1 cellular context compared by ENCODE assay signal in genomic region chr22:32175751-32176644, GRCh38.
TF ChIP-seq lines count a peak whose summit lies in the region.

No MANE protein-coding gene starts in this region.

TF ChIP-seq in WTC11, 78 proteins besides CTCF, POLR2A, EP300 and RAD21 (continued from another document):
- peak; percentile 86; the same call in 1 of the 2 replicates for TF ChIP-seq E2F1 (CRISPR knock-in tag; IDR thresholded peaks at IDR 0.05)
- TF ChIP-seq ZNF281 (CRISPR knock-in tag; IDR thresholded peaks at IDR 0.05), result 0 out of 2 replicates have a peak, but pooled peaks have one; percentile 45
- no peak for TF ChIP-seq E2F4 (CRISPR knock-in tag; IDR thresholded peaks at IDR 0.05; ENCODE audit: borderline replicate concordance, low read depth)
- TF ChIP-seq CREB1 (CRISPR knock-in tag; IDR thresholded peaks at IDR 0.05), result 0 out of 2 replicates have a peak, but pooled peaks have one; percentile 63
- TF ChIP-seq OVOL2 (CRISPR knock-in tag; IDR thresholded peaks at IDR 0.05; ENCODE audit: borderline replicate concordance), result no peak
- TF ChIP-seq ZNF396 (CRISPR knock-in tag; IDR thresholded peaks at IDR 0.05; ENCODE audit: borderline replicate concordance), result no peak
- no peak for TF ChIP-seq PRRX2 (CRISPR knock-in tag; IDR thresholded peaks at IDR 0.05)
- no peak; the same call in 1 of the 2 replicates for TF ChIP-seq TCF7 (CRISPR knock-in tag; IDR thresholded peaks at IDR 0.05; ENCODE audit: low read depth)
- 0 out of 2 replicates have a peak, but pooled peaks have one; percentile 46 for TF ChIP-seq ZNF232 (CRISPR knock-in tag; IDR thresholded peaks at IDR 0.05)
- TF ChIP-seq USF1 (CRISPR knock-in tag; IDR thresholded peaks at IDR 0.05), result peak; percentile 57; the same call in 1 of the 2 replicates
- TF ChIP-seq ZNF423 (CRISPR knock-in tag; IDR thresholded peaks at IDR 0.05), result no peak
- TF ChIP-seq FOXP1 (CRISPR knock-in tag; IDR thresholded peaks at IDR 0.05; ENCODE audit: borderline replicate concordance), result peak; percentile 69
- TF ChIP-seq HMGXB4 (CRISPR knock-in tag; IDR thresholded peaks at IDR 0.05), result peak; percentile 80; the same call in 1 of the 2 replicates
- TF ChIP-seq NFE2L1 (CRISPR knock-in tag; IDR thresholded peaks at IDR 0.05), result 0 out of 2 replicates have a peak, but pooled peaks have one; percentile 5
- no peak for TF ChIP-seq ELF4 (CRISPR knock-in tag; IDR thresholded peaks at IDR 0.05; ENCODE audit: low read depth)
- no peak for TF ChIP-seq EMX1 (CRISPR knock-in tag; IDR thresholded peaks at IDR 0.05)
- TF ChIP-seq TP53 (CRISPR knock-in tag; IDR thresholded peaks at IDR 0.05), result no peak
- no peak for TF ChIP-seq ZNF219 (CRISPR knock-in tag; IDR thresholded peaks at IDR 0.05; ENCODE audit: borderline replicate concordance)
- no peak for TF ChIP-seq ZNF317 (CRISPR knock-in tag; IDR thresholded peaks at IDR 0.05; ENCODE audit: borderline replicate concordance, low read depth)
- peak; percentile 80 for TF ChIP-seq MAX (CRISPR knock-in tag; IDR thresholded peaks at IDR 0.05)
- no peak for TF ChIP-seq STAT6 (CRISPR knock-in tag; conservative IDR thresholded peaks at IDR 0.05; ENCODE audit: low read depth)
- no peak for TF ChIP-seq RELA (CRISPR knock-in tag; IDR thresholded peaks at IDR 0.05; ENCODE audit: borderline replicate concordance)
- TF ChIP-seq IRF2 (CRISPR knock-in tag; IDR thresholded peaks at IDR 0.05; ENCODE audit: borderline replicate concordance, low read depth), result 0 out of 2 replicates have a peak, but pooled peaks have one; percentile 38
- no peak for TF ChIP-seq FOXJ3 (CRISPR knock-in tag; IDR thresholded peaks at IDR 0.05; ENCODE audit: borderline replicate concordance)
- peak; percentile 79 for TF ChIP-seq TEAD1 (CRISPR knock-in tag; IDR thresholded peaks at IDR 0.05)
TF ChIP-seq in WTC11: peak in this region for 18.
